In the genomic region with DNA sequence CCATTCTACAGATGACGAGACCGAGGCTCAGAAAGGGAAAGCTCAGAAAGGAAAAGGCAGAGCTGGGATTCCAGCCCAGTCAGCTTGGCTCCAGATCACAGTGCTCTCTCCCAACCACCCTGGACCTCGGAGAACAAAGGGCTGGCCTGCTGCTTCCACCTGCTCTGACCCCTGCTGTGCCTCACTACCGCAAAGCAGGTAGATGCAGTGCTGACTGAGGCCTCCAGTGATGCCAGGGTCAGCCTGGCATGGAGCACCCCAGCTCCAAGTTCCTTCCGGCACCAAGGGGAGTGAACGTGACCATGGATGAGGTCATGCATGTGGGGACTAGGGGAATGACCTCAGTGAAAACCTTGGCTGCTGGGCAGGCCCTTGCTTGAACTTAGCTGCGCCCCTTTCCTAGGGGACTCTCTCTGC, we compare ENCODE assay signal across 12 cellular contexts. TPM values are rescaled to one million over a fixed set of nuclear protein-coding genes. Genes with fewer than 3 reads are reported as not detected.
A peak's percentile ranks its signal among the peaks of the same experiment; 100 is the strongest.
DNase-seq lines count a peak whose midpoint lies in the region; ATAC-seq, FAIRE-seq and TF ChIP-seq lines count a peak whose summit lies in the region.
"Had no signal": no experiment of that assay in that cellular context is flagged by ENCODE, and none has a peak within 500 bp of the region (broad histone marks: within the 10 kb centered on the region; RNA-seq: fewer than 3 reads in every experiment).

No MANE protein-coding gene starts in this region.

- FAIRE-seq in HTR-8/SVneo (lab: Jason Lieb, UNC) (peak; percentile 23), keratinocyte (lab: Jason Lieb, UNC) (no peak)

- H2AFZ ChIP-seq in keratinocyte (ENCODE audit: control insufficient read depth, low read length) = no peak overlapping the region

- TF ChIP-seq CTCF in keratinocyte (optimal IDR thresholded peaks at IDR 0.05 in 1 of 3, IDR thresholded peaks at IDR 0.05 in 1 of 3, conservative IDR thresholded peaks at IDR 0.05 in 1 of 3; ENCODE audit: extremely low read depth in 1 of 3, insufficient read depth in 2 of 3, low read length in 3 of 3) (no peak), thoracic aorta (IDR thresholded peaks at IDR 0.05) (no peak)

- ATAC-seq in thoracic aorta (ENCODE audit: insufficient number of reproducible peaks, low FRiP score, low read depth) = no peak
- no peak for ATAC-seq in activated T-cell treated with anti-CD3 and anti-CD28 coated beads, Interleukin-2, amount 50 U/mL, for 4 hours

- H3K9me3 ChIP-seq in keratinocyte (ENCODE audit: control insufficient read depth, low read depth, low read length) = no peaks in the 10 kb centered on the region
- no peaks in the 10 kb centered on the region for H3K9me3 ChIP-seq in thoracic aorta

- H3K36me3 Mint-ChIP-seq in activated T-cell treated with anti-CD3 and anti-CD28 coated beads, Interleukin-2, amount 50 U/mL, for 4 hours (ENCODE audit: insufficient read depth) = no peaks in the 10 kb centered on the region

- H3K27me3 ChIP-seq in keratinocyte (ENCODE audit: control insufficient read depth, extremely low read depth, insufficient read depth, low read length) = no peaks in the 10 kb centered on the region
- no peaks in the 10 kb centered on the region for H3K27me3 ChIP-seq in thoracic aorta (replicated peaks; ENCODE audit: insufficient read depth)

- H3K4me3 Mint-ChIP-seq in activated T-cell treated with anti-CD3 and anti-CD28 coated beads, Interleukin-2, amount 50 U/mL, for 4 hours = no peak overlapping the region
- H3K4me3 Mint-ChIP-seq: activated CD4-positive, alpha-beta T cell treated with anti-CD3 and anti-CD28 coated beads, Interleukin-2, amount 10 ng/mL, durations not matched to agents 24 days and 14 days had no signal

- H3K79me2 ChIP-seq in keratinocyte (ENCODE audit: control insufficient read depth, insufficient read depth, low read length) = peaks cover 90% of the 10 kb centered on the region

- peaks cover 16% of the 10 kb centered on the region for H3K4me1 Mint-ChIP-seq in activated T-cell treated with anti-CD3 and anti-CD28 coated beads, Interleukin-2, amount 50 U/mL, for 4 hours (ENCODE audit: low read depth)

- no peaks in the 10 kb centered on the region for H3K27me3 Mint-ChIP-seq in activated T-cell treated with anti-CD3 and anti-CD28 coated beads, Interleukin-2, amount 50 U/mL, for 4 hours (ENCODE audit: low read depth)
- H3K27me3 Mint-ChIP-seq: activated CD4-positive, alpha-beta T cell treated with anti-CD3 and anti-CD28 coated beads, Interleukin-2, amount 10 ng/mL, durations not matched to agents 24 days and 14 days had no signal

- H3K27ac ChIP-seq in angular gyrus (ENCODE audit: low read depth, low read length) = peak overlapping the region; percentile 82
- peak overlapping the region; percentile 44 for H3K27ac ChIP-seq in keratinocyte (ENCODE audit: control insufficient read depth, insufficient read depth, low read length)
- H3K27ac ChIP-seq in thoracic aorta = peak overlapping the region; percentile 65 to 82

- H3K36me3 ChIP-seq in keratinocyte (ENCODE audit: control insufficient read depth in 2 of 2, extremely low read depth in 1 of 2, insufficient read depth in 2 of 2, low read length in 2 of 2) = peaks cover 4 to 22% of the 10 kb centered on the region in 2 experiments
- H3K36me3 ChIP-seq in thoracic aorta = no peaks in the 10 kb centered on the region

- H3K4me1 ChIP-seq in keratinocyte (ENCODE audit: control insufficient read depth, extremely low read depth, insufficient read depth, low read length) = peaks cover 64% of the 10 kb centered on the region
- H3K4me1 ChIP-seq in thoracic aorta (ENCODE audit: control insufficient read depth in 1 of 2, low read depth in 2 of 2) = peaks cover 11 to 81% of the 10 kb centered on the region in 2 donors

- DNase-seq in HTR-8/SVneo (ENCODE audit: insufficient read length, low spot score) (no peak), keratinocyte (ENCODE audit: low read depth, low spot score) (no peak), thoracic aorta (ENCODE audit: low spot score) (no peak), NCI-H526 (lab: John Stamatoyannopoulos, UW) (no peak), DMS153 (lab: John Stamatoyannopoulos, UW) (no peak)
- DNase-seq in activated T-cell treated with anti-CD3 and anti-CD28 coated beads, Interleukin-2, amount 50 U/mL, for 4 hours = no peak
- DNase-seq in activated CD4-positive, CD25-positive, alpha-beta regulatory T cell (lab: John Stamatoyannopoulos, UW) = no peak
- DNase-seq: activated CD4-positive, alpha-beta T cell treated with anti-CD3 and anti-CD28 coated beads, Interleukin-2, amount 10 ng/mL, durations not matched to agents 24 days and 14 days; activated effector memory CD4-positive, alpha-beta T cell treated with anti-CD3 and anti-CD28 coated beads, Interleukin-2, amount 50 U/mL, for 16 hours; cerebellar nuclear complex had no signal

- dilution Hi-C loops in keratinocyte (cut with MboI; ENCODE audit: extremely low pct_ligation_motif_present, low sequenced_read_pairs) = no loop called here

- H3K9ac ChIP-seq in keratinocyte (ENCODE audit: control insufficient read depth, extremely low read depth, insufficient read depth, low read length) = no peak overlapping the region

- peak overlapping the region; percentile 52 for H3K4me2 ChIP-seq in keratinocyte (ENCODE audit: control insufficient read depth, extremely low read depth, insufficient read depth, low read depth, low read length)

- H3K9me3 Mint-ChIP-seq in activated T-cell treated with anti-CD3 and anti-CD28 coated beads, Interleukin-2, amount 50 U/mL, for 4 hours = no peaks in the 10 kb centered on the region
- H3K9me3 Mint-ChIP-seq: activated CD4-positive, alpha-beta T cell treated with anti-CD3 and anti-CD28 coated beads, Interleukin-2, amount 10 ng/mL, durations not matched to agents 24 days and 14 days had no signal

- peaks cover 10% of the 10 kb centered on the region for H3K9me1 ChIP-seq in keratinocyte (ENCODE audit: control insufficient read depth, extremely low read depth, insufficient read depth, low read length)

- peaks cover 4% of the 10 kb centered on the region for H4K20me1 ChIP-seq in keratinocyte (ENCODE audit: control insufficient read depth, extremely low read depth, insufficient read depth, low read length)

- H3K4me3 ChIP-seq in keratinocyte (ENCODE audit: control insufficient read depth in 2 of 3, extremely low read depth in 1 of 3, insufficient read depth in 2 of 3, low read depth in 1 of 3, low read length in 3 of 3) = no peak overlapping the region
- H3K4me3 ChIP-seq in thoracic aorta = no peak overlapping the region

RNA-seq across cellular contexts. Expression of gene TLDC2, which starts 20.7 kb away (rescaled TPM):
- polyA plus RNA-seq in keratinocyte = 0.22 to 0.34 TPM (median 0.26 TPM) in 3 replicates
- polyA plus RNA-seq in keratinocyte (2011; ENCODE audit: low read depth) = 0.29 TPM
- polyA plus RNA-seq in keratinocyte (2011; cell fraction: cytosol; rRNA removed) = 0.25 and 0.40 TPM in 2 replicates
- polyA plus RNA-seq in keratinocyte (2011; cell fraction: nucleus; rRNA removed) = 0.60 and 0.61 TPM in 2 replicates
- polyA plus RNA-seq in keratinocyte (2012; ENCODE audit: low replicate concordance) = 0.21 and 0.31 TPM in 2 replicates
- 0.89 TPM in 1 of 3 replicates, not detected in the others for polyA minus RNA-seq in keratinocyte
- polyA minus RNA-seq in keratinocyte (2011; cell fraction: cytosol; rRNA and poly(A)+ RNA removed) = not detected
- not detected in 2 replicates for polyA minus RNA-seq in keratinocyte (2011; cell fraction: nucleus; rRNA and poly(A)+ RNA removed)
- total RNA-seq in thoracic aorta = 1 to 10 TPM in 1 of 2 donors, not detected in 1; 1.6 TPM
- not detected for total RNA-seq in activated T-cell treated with anti-CD3 and anti-CD28 coated beads, Interleukin-2, amount 50 U/mL, for 4 hours
- total RNA-seq: activated CD4-positive, alpha-beta T cell treated with anti-CD3 and anti-CD28 coated beads, Interleukin-2, amount 10 ng/mL, durations not matched to agents 24 days and 14 days; NCI-H460 had no signal
